In the genomic region with DNA sequence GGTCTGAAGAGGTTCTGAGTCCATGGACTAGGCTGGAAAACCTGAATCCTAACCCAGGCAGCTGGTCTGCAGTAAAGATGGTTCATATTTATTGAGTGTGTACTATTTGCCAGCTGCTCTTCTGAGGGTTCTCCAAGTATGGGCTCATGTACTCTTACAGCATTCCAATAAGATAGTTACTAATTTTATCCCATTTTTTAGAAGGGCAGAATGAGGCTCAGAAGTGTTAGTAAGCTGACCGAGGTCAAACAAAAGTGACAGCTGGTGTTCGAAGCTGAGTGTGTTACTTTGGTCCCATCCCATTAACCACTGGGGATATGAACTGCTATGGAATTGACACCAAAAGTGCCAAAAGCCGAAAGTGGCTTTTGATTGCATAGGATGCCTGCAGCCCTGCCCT, we compare ENCODE assay signal across 30 cellular contexts.
"Had no signal": no experiment of that assay in that cellular context is flagged by ENCODE, and none has a peak within 500 bp of the region (broad histone marks: within the 10 kb centered on the region; RNA-seq: fewer than 3 reads in every experiment).

No MANE protein-coding gene starts in this region.

- ATAC-seq: heart right ventricle; left lobe of liver; mucosa of descending colon; naive thymus-derived CD8-positive, alpha-beta T cell; right cardiac atrium; stimulated activated naive B cell treated with anti-CD40 and anti-IgM and Interleukin-4, amounts not matched to agents 10 μg/mL and 1 μg/mL and 100 μg/mL, for 72 hours had no signal

- H3K4me1 ChIP-seq: colonic mucosa, prostate gland, sigmoid colon had no signal

- H3K36me3 Mint-ChIP-seq: memory B cell had no signal

- H3K4me1 Mint-ChIP-seq: memory B cell; mesothelial cell of epicardium; naive thymus-derived CD8-positive, alpha-beta T cell had no signal

- H3K27me3 ChIP-seq: colonic mucosa, esophagus muscularis mucosa, heart right ventricle, sigmoid colon, suprapubic skin, tibial artery had no signal

- H3K36me3 ChIP-seq: colonic mucosa, esophagus muscularis mucosa, prostate gland, sigmoid colon had no signal

- H3K4me3 Mint-ChIP-seq: dendritic cell treated with granulocyte-macrophage colony-stimulating factor and Interleukin-4, amounts not matched to agents 40 ng/mL and 50 ng/mL, for 4 days; memory B cell; mesothelial cell of epicardium; naive thymus-derived CD8-positive, alpha-beta T cell; nephron progenitor cell; stimulated activated naive B cell treated with anti-CD40 and anti-IgM and Interleukin-4, amounts not matched to agents 10 μg/mL and 1 μg/mL and 100 μg/mL, for 72 hours; stimulated activated naive CD8-positive, alpha-beta T cell treated with anti-CD3 and anti-CD28 coated beads, Interleukin-15, Interleukin-2, amounts not matched to agents 100 ng/mL and 50 ng/mL, for 24 hours; type B pancreatic cell had no signal

- H3K27ac Mint-ChIP-seq: dendritic cell treated with granulocyte-macrophage colony-stimulating factor and Interleukin-4, amounts not matched to agents 40 ng/mL and 50 ng/mL, for 4 days; memory B cell; mesothelial cell of epicardium; stimulated activated naive B cell treated with anti-CD40 and anti-IgM and Interleukin-4, amounts not matched to agents 10 μg/mL and 1 μg/mL and 100 μg/mL, for 72 hours; stimulated activated naive CD8-positive, alpha-beta T cell treated with anti-CD3 and anti-CD28 coated beads, Interleukin-15, Interleukin-2, amounts not matched to agents 100 ng/mL and 50 ng/mL, for 24 hours; type B pancreatic cell had no signal

- H3K27ac ChIP-seq: colonic mucosa, esophagus muscularis mucosa, prostate gland, sigmoid colon, suprapubic skin, tibial artery had no signal

- H3K9me3 ChIP-seq: colonic mucosa, mucosa of descending colon, prostate gland, sigmoid colon, suprapubic skin, tibial artery had no signal

- H3K4me3 ChIP-seq: colonic mucosa, esophagus muscularis mucosa, heart right ventricle, lung, mucosa of descending colon, prostate gland, sigmoid colon, skin epidermis, suprapubic skin, tibial artery had no signal

- DNase-seq: central memory CD4-positive, alpha-beta T cell; colonic mucosa; effector memory CD4-positive, alpha-beta T cell; foreskin melanocyte; glutamatergic neuron; heart right ventricle; hippocampal formation; islet precursor cell; kidney glomerular epithelial cell; mucosa of descending colon; naive thymus-derived CD8-positive, alpha-beta T cell; nephron progenitor cell; nucleus accumbens; right cardiac atrium; sigmoid colon; stimulated activated CD4-positive, alpha-beta T cell treated with anti-CD3 and anti-CD28 coated beads, Interleukin-15, amount 100 ng/mL, for 24 hours; stimulated activated CD4-positive, alpha-beta T cell treated with anti-CD3 and anti-CD28 coated beads, Interleukin-2, amount 100 ng/mL, for 48 hours; stimulated activated naive B cell treated with anti-CD40 and anti-IgM and Interleukin-4, amounts not matched to agents 10 μg/mL and 1 μg/mL and 100 μg/mL, for 72 hours; tibial artery had no signal

- H3K27me3 Mint-ChIP-seq: dendritic cell treated with granulocyte-macrophage colony-stimulating factor and Interleukin-4, amounts not matched to agents 40 ng/mL and 50 ng/mL, for 4 days; stimulated activated naive CD8-positive, alpha-beta T cell treated with anti-CD3 and anti-CD28 coated beads, Interleukin-15, Interleukin-2, amounts not matched to agents 100 ng/mL and 50 ng/mL, for 24 hours; type B pancreatic cell had no signal
